Comparison of ENCODE assay signal across 3 cellular contexts in genomic region chrX:153471663-153472280, GRCh38.
TF ChIP-seq lines count a peak whose summit lies in the region.

No MANE protein-coding gene starts in this region.

TF ChIP-seq in SK-N-SH, 30 proteins besides CTCF, POLR2A, EP300 and RAD21:
- TF ChIP-seq, protein P1, sequence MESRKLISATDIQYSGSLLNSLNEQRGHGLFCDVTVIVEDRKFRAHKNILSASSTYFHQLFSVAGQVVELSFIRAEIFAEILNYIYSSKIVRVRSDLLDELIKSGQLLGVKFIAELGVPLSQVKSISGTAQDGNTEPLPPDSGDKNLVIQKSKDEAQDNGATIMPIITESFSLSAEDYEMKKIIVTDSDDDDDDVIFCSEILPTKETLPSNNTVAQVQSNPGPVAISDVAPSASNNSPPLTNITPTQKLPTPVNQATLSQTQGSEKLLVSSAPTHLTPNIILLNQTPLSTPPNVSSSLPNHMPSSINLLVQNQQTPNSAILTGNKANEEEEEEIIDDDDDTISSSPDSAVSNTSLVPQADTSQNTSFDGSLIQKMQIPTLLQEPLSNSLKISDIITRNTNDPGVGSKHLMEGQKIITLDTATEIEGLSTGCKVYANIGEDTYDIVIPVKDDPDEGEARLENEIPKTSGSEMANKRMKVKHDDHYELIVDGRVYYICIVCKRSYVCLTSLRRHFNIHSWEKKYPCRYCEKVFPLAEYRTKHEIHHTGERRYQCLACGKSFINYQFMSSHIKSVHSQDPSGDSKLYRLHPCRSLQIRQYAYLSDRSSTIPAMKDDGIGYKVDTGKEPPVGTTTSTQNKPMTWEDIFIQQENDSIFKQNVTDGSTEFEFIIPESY (IDR thresholded peaks at IDR 0.05; ENCODE audit: borderline replicate concordance, low read depth) = no peak
- TF ChIP-seq FOXM1 (IDR thresholded peaks at IDR 0.05; ENCODE audit: low read depth) = no peak
- TF ChIP-seq TEAD4 (IDR thresholded peaks at IDR 0.05; ENCODE audit: borderline replicate concordance, insufficient read depth) = no peak
- TF ChIP-seq RXRA (IDR thresholded peaks at IDR 0.05; ENCODE audit: borderline replicate concordance, low read depth) = no peak
- no peak for TF ChIP-seq TAF1 (IDR thresholded peaks at IDR 0.05; ENCODE audit: borderline replicate concordance, low read depth, low read length)
- TF ChIP-seq MEF2A (IDR thresholded peaks at IDR 0.05; ENCODE audit: borderline replicate concordance, low read depth) = no peak
- TF ChIP-seq SIN3A (IDR thresholded peaks at IDR 0.05; ENCODE audit: borderline replicate concordance, low read depth, low read length) = no peak
- no peak for TF ChIP-seq FOXJ3 (CRISPR knock-in tag; IDR thresholded peaks at IDR 0.05)
- TF ChIP-seq RFX5 (IDR thresholded peaks at IDR 0.05; ENCODE audit: low read length) = no peak
- TF ChIP-seq GABPA (IDR thresholded peaks at IDR 0.05; ENCODE audit: low read depth) = no peak
- no peak for TF ChIP-seq RCOR1 (IDR thresholded peaks at IDR 0.05; ENCODE audit: low read length)
- TF ChIP-seq IRF3 (IDR thresholded peaks at IDR 0.05; ENCODE audit: low read depth, low read length) = no peak

TF ChIP-seq in SK-N-SH treated with all-trans-retinoic acid at 6 μM for 48 hours, 23 proteins besides CTCF, POLR2A, EP300 and RAD21:
- TF ChIP-seq PPARA (CRISPR knock-in tag; IDR thresholded peaks at IDR 0.05; ENCODE audit: borderline replicate concordance) (no peak), ESRRG (CRISPR knock-in tag; IDR thresholded peaks at IDR 0.05) (no peak), TOX (CRISPR knock-in tag; IDR thresholded peaks at IDR 0.05; ENCODE audit: borderline replicate concordance) (no peak), BACH2 (CRISPR knock-in tag; IDR thresholded peaks at IDR 0.05; ENCODE audit: borderline replicate concordance) (no peak), ZC3H10 (CRISPR knock-in tag; IDR thresholded peaks at IDR 0.05) (no peak), RARB (CRISPR knock-in tag; IDR thresholded peaks at IDR 0.05) (no peak), ISL1 (CRISPR knock-in tag; IDR thresholded peaks at IDR 0.05) (no peak), SNAI2 (CRISPR knock-in tag; IDR thresholded peaks at IDR 0.05) (no peak), ZNF70 (CRISPR knock-in tag; IDR thresholded peaks at IDR 0.05) (no peak), ZFP3 (CRISPR knock-in tag; IDR thresholded peaks at IDR 0.05) (no peak), GLIS3 (CRISPR knock-in tag; IDR thresholded peaks at IDR 0.05) (no peak)
- TF ChIP-seq, protein P2, sequence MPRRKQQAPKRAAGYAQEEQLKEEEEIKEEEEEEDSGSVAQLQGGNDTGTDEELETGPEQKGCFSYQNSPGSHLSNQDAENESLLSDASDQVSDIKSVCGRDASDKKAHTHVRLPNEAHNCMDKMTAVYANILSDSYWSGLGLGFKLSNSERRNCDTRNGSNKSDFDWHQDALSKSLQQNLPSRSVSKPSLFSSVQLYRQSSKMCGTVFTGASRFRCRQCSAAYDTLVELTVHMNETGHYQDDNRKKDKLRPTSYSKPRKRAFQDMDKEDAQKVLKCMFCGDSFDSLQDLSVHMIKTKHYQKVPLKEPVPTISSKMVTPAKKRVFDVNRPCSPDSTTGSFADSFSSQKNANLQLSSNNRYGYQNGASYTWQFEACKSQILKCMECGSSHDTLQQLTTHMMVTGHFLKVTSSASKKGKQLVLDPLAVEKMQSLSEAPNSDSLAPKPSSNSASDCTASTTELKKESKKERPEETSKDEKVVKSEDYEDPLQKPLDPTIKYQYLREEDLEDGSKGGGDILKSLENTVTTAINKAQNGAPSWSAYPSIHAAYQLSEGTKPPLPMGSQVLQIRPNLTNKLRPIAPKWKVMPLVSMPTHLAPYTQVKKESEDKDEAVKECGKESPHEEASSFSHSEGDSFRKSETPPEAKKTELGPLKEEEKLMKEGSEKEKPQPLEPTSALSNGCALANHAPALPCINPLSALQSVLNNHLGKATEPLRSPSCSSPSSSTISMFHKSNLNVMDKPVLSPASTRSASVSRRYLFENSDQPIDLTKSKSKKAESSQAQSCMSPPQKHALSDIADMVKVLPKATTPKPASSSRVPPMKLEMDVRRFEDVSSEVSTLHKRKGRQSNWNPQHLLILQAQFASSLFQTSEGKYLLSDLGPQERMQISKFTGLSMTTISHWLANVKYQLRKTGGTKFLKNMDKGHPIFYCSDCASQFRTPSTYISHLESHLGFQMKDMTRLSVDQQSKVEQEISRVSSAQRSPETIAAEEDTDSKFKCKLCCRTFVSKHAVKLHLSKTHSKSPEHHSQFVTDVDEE (CRISPR knock-in tag; IDR thresholded peaks at IDR 0.05) = no peak

TF ChIP-seq in IMR-90, 13 proteins besides CTCF, POLR2A, EP300 and RAD21:
- TF ChIP-seq BHLHE40 (IDR thresholded peaks at IDR 0.05; ENCODE audit: low read depth, low read length) (no peak), CHD1 (IDR thresholded peaks at IDR 0.05; ENCODE audit: low read depth, low read length) (no peak), RFX5 (IDR thresholded peaks at IDR 0.05; ENCODE audit: low read depth, low read length) (no peak), RCOR1 (IDR thresholded peaks at IDR 0.05; ENCODE audit: insufficient replicate concordance, low read length) (no peak), FOS (IDR thresholded peaks at IDR 0.05; ENCODE audit: low read depth, low read length) (no peak), MAZ (IDR thresholded peaks at IDR 0.05; ENCODE audit: borderline replicate concordance, low read depth, low read length) (no peak), MXI1 (IDR thresholded peaks at IDR 0.05; ENCODE audit: borderline replicate concordance, low read depth, low read length) (peak; percentile 27; the same call in 1 of the 2 replicates)
- TF ChIP-seq, protein P3, sequence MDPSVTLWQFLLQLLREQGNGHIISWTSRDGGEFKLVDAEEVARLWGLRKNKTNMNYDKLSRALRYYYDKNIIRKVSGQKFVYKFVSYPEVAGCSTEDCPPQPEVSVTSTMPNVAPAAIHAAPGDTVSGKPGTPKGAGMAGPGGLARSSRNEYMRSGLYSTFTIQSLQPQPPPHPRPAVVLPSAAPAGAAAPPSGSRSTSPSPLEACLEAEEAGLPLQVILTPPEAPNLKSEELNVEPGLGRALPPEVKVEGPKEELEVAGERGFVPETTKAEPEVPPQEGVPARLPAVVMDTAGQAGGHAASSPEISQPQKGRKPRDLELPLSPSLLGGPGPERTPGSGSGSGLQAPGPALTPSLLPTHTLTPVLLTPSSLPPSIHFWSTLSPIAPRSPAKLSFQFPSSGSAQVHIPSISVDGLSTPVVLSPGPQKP (IDR thresholded peaks at IDR 0.05; ENCODE audit: borderline replicate concordance, low read depth, low read length) = no peak
